1 cellular context compared by ENCODE assay signal in the genomic region with DNA sequence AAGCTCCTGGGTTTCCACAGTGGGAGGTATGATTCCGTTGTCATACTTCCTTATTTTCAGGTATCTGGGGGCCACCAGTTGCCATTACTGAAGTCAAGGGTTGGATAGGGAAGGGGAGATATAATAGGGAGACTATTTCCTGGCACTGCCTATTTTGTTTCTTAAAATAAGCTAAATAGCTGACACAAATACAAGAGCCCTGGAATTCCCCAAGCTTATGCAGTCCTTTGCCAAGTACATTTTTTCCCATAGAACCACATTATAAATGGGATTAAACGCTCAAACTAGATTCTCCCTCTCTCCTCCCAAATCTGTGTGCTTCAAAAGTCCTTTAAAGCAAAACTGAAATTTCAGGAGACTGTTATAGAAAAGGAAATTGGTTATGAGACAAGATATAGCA.
TF ChIP-seq lines count a peak whose summit lies in the region.

No MANE protein-coding gene starts in this region.

TF ChIP-seq in IMR-90, 13 proteins besides CTCF, POLR2A, EP300 and RAD21 (continued from another document):
- no peak for TF ChIP-seq ELK1 (IDR thresholded peaks at IDR 0.05; ENCODE audit: borderline replicate concordance, low read depth, low read length)
- TF ChIP-seq FOS (IDR thresholded peaks at IDR 0.05; ENCODE audit: low read depth, low read length) = no peak
- no peak for TF ChIP-seq RFX5 (IDR thresholded peaks at IDR 0.05; ENCODE audit: low read depth, low read length)
- TF ChIP-seq BHLHE40 (IDR thresholded peaks at IDR 0.05; ENCODE audit: low read depth, low read length) = no peak
- no peak for TF ChIP-seq SMC3 (IDR thresholded peaks at IDR 0.05; ENCODE audit: low read depth, low read length)
- TF ChIP-seq MXI1 (IDR thresholded peaks at IDR 0.05; ENCODE audit: borderline replicate concordance, low read depth, low read length) = no peak
- TF ChIP-seq MAFK (IDR thresholded peaks at IDR 0.05; ENCODE audit: low read depth, low read length) = no peak
- no peak for TF ChIP-seq CEBPB (IDR thresholded peaks at IDR 0.05; ENCODE audit: low read depth, low read length)
